ENCODE assay signal across 8 cellular contexts in genomic region chr3:143825513-143825912, GRCh38. TPM values are rescaled to one million over a fixed set of nuclear protein-coding genes. Genes with fewer than 3 reads are reported as not detected.
A peak's percentile ranks its signal among the peaks of the same experiment; 100 is the strongest.
DNase-seq lines count a peak whose midpoint lies in the region; ATAC-seq and TF ChIP-seq lines count a peak whose summit lies in the region.

No MANE protein-coding gene starts in this region.

- no peaks in the 10 kb centered on the region for H4K20me1 ChIP-seq in GM23248 (ENCODE audit: insufficient read depth)

- H3F3A ChIP-seq in GM23248 (ENCODE audit: insufficient read depth), result peaks cover 4% of the 10 kb centered on the region; the same call in 1 of the 2 replicates

- H3K36me3 ChIP-seq in adrenal gland (replicated peaks in 1 of 2), result no peaks in the 10 kb centered on the region
- H3K36me3 ChIP-seq in GM23248 (ENCODE audit: low read depth), result no peaks in the 10 kb centered on the region

- no peaks in the 10 kb centered on the region for H3K9me3 ChIP-seq in CD4-positive, alpha-beta T cell (ENCODE audit: control insufficient read depth, low read length)
- H3K9me3 ChIP-seq in adrenal gland (replicated peaks in 1 of 3), result no peaks in the 10 kb centered on the region
- H3K9me3 ChIP-seq in GM23248 (ENCODE audit: low read depth), result no peaks in the 10 kb centered on the region

- no peak overlapping the region for H2AFZ ChIP-seq in GM23248

- TF ChIP-seq CTCF in CD4-positive, alpha-beta T cell (IDR thresholded peaks at IDR 0.05), result no peak
- no peak for TF ChIP-seq CTCF in adrenal gland (IDR thresholded peaks at IDR 0.05)
- no peak for TF ChIP-seq CTCF in GM13977 (IDR thresholded peaks at IDR 0.05; ENCODE audit: extremely low read depth, insufficient read depth, missing control alignments)

- no peak overlapping the region for H3K4me2 ChIP-seq in GM23248 (ENCODE audit: unreplicated experiment)

- peak in 1 of 10 experiments; percentile 7 for DNase-seq in CD4-positive, alpha-beta T cell
- peak in 1 of 7 donors; percentile 22 for DNase-seq in adrenal gland
- DNase-seq in RKO (ENCODE audit: low spot score), result no peak
- no peak for DNase-seq in GM23248
- no peak for DNase-seq in NCI-H1092 (lab: John Stamatoyannopoulos, UW)
- DNase-seq in GM13977 (ENCODE audit: low spot score), result no peak

- no peaks in the 10 kb centered on the region; the same call in 1 of the 2 replicates for H3K9me2 ChIP-seq in GM23248 (ENCODE audit: insufficient read depth)

- 39 to 61% (median 53%) methylated on average over 3 of the region's 3 CpGs for WGBS in adrenal gland, 4 donors
- WGBS in GM23248 (ENCODE audit: low coverage in 1 of 2, low lambda C conversion rate in 2 of 2, missing lambda C conversion rate in 2 of 2), 2 experiments, result 90 to 92% methylated on average over 3 of the region's 3 CpGs

- TF ChIP-seq POLR2A in adrenal gland (IDR thresholded peaks at IDR 0.05), result no peak

- H3K4me3 Mint-ChIP-seq in CD4-positive, alpha-beta T cell, result no peak overlapping the region

- H3K4me3 ChIP-seq in adrenal gland (no peak overlapping the region), GM23248 (no peak overlapping the region)

- CTCF ChIA-PET in CD4-positive, alpha-beta T cell (lab: Charles Lee), result no interaction called here

- H3K27me3 Mint-ChIP-seq in CD4-positive, alpha-beta T cell, result no peaks in the 10 kb centered on the region

- no peaks in the 10 kb centered on the region for H3K27me3 ChIP-seq in CD4-positive, alpha-beta T cell (ENCODE audit: control insufficient read depth, insufficient read depth, low read length)
- no peaks in the 10 kb centered on the region for H3K27me3 ChIP-seq in adrenal gland
- no peaks in the 10 kb centered on the region for H3K27me3 ChIP-seq in GM23248 (replicated peaks; ENCODE audit: insufficient read depth)

- H3K9ac ChIP-seq in GM23248, result no peak overlapping the region

- ATAC-seq in CD4-positive, alpha-beta T cell (ENCODE audit: poor library complexity), result peak; percentile 90
- ATAC-seq in GM19328 (IDR thresholded peaks at IDR 0.05; ENCODE audit: unreplicated experiment), result peak; percentile 54
- peak; percentile 65 for ATAC-seq in HG03108 (IDR thresholded peaks at IDR 0.05; ENCODE audit: unreplicated experiment)

- peaks cover 7% of the 10 kb centered on the region for H3K36me3 Mint-ChIP-seq in CD4-positive, alpha-beta T cell (ENCODE audit: low read depth)

- intact Hi-C loops in CD4-positive, alpha-beta T cell (cut with DNase I, micrococcal nuclease), result loop anchor here in 1 of 2 experiments (1.0 kb wide), 1 partner anchor 23 kb away; the partner anchor contains the start of gene SLC9A9
- intact Hi-C loops in adrenal gland (cut with DNase I), result no loop called here

- no peak overlapping the region for H3K27ac ChIP-seq in CD4-positive, alpha-beta T cell (ENCODE audit: low read depth, low read length)
- peak overlapping the region in 3 of 5 donors; percentile 15 to 47 (median 40) for H3K27ac ChIP-seq in adrenal gland
- no peak overlapping the region for H3K27ac ChIP-seq in GM23248

- peaks cover 15 to 27% of the 10 kb centered on the region in 2 donors for H3K4me1 ChIP-seq in adrenal gland (replicated peaks in 1 of 2)
- H3K4me1 ChIP-seq in GM23248 (ENCODE audit: insufficient read depth), result 0 out of 2 replicates have a peak, but pooled peaks cover 9% of the 10 kb centered on the region

- H3K79me2 ChIP-seq in GM23248 (ENCODE audit: insufficient read depth), result no peaks in the 10 kb centered on the region

- in situ Hi-C loops in GM23248 (cut with MboI), result no loop called here
- in situ Hi-C loops in GM13977 (cut with MboI; ENCODE audit: low pct_unique_long_range_greater_than_20kb, low sequenced_read_pairs, unreplicated experiment), result no loop called here

- peaks cover 4% of the 10 kb centered on the region for H3K9me3 Mint-ChIP-seq in CD4-positive, alpha-beta T cell

- H3K27ac Mint-ChIP-seq in CD4-positive, alpha-beta T cell, result peak overlapping the region; percentile 50

- POLR2A ChIA-PET in CD4-positive, alpha-beta T cell (lab: Charles Lee), result interaction anchor here (1.1 to 1.2 kb wide), 2 partner anchors 24 to 146 kb away, joined by 5 to 12 read pairs; partner anchors contain the start of gene DIPK2A

- peaks cover 54% of the 10 kb centered on the region for H3K4me1 Mint-ChIP-seq in CD4-positive, alpha-beta T cell (ENCODE audit: low read depth)

RNA-seq across cellular contexts. Expression of gene SLC9A9, which starts 22.8 kb away (rescaled TPM):
- 10 to 100 TPM; 12.2 TPM for total RNA-seq in CD4-positive, alpha-beta T cell
- 10 to 100 TPM; 10.9 to 23.7 (median 19.3) TPM for total RNA-seq in adrenal gland
- polyA plus RNA-seq in adrenal gland, result 10 to 100 TPM in 1 of 3 donors, 1 to 10 TPM in 2; 4.2 to 11.1 (median 6.2) TPM
- total RNA-seq in GM23248 (2014; rRNA removed; shearing (Covaris generic)), result 3.2 and 3.8 TPM in 2 replicates
- 1.7 and 2.8 TPM in 2 replicates for polyA plus RNA-seq in GM23248 (2016; fragmentation: Nextera tagmentation; extraction: Ambion mirVana)

Comparison
In these comparisons a context has a peak if more than half of its experiments do, and no peak if none do; other contexts are left out.
1. H3K27ac ChIP-seq: peak in adrenal gland (3 of 5); none in CD4-positive, alpha-beta T cell (single experiment) and GM23248 (single experiment).
2. Peak in every context shown above with its lines, with median percentiles within 50 percentile points of each other: ATAC-seq.